Comparison of ENCODE assay signal across 1 cellular context in genomic region chr7:98324782-98325181, GRCh38.
TF ChIP-seq lines count a peak whose summit lies in the region.

No MANE protein-coding gene starts in this region.

TF ChIP-seq in GM23338, 12 proteins besides CTCF, POLR2A, EP300 and RAD21 (continued from another document):
- TF ChIP-seq, protein P1, sequence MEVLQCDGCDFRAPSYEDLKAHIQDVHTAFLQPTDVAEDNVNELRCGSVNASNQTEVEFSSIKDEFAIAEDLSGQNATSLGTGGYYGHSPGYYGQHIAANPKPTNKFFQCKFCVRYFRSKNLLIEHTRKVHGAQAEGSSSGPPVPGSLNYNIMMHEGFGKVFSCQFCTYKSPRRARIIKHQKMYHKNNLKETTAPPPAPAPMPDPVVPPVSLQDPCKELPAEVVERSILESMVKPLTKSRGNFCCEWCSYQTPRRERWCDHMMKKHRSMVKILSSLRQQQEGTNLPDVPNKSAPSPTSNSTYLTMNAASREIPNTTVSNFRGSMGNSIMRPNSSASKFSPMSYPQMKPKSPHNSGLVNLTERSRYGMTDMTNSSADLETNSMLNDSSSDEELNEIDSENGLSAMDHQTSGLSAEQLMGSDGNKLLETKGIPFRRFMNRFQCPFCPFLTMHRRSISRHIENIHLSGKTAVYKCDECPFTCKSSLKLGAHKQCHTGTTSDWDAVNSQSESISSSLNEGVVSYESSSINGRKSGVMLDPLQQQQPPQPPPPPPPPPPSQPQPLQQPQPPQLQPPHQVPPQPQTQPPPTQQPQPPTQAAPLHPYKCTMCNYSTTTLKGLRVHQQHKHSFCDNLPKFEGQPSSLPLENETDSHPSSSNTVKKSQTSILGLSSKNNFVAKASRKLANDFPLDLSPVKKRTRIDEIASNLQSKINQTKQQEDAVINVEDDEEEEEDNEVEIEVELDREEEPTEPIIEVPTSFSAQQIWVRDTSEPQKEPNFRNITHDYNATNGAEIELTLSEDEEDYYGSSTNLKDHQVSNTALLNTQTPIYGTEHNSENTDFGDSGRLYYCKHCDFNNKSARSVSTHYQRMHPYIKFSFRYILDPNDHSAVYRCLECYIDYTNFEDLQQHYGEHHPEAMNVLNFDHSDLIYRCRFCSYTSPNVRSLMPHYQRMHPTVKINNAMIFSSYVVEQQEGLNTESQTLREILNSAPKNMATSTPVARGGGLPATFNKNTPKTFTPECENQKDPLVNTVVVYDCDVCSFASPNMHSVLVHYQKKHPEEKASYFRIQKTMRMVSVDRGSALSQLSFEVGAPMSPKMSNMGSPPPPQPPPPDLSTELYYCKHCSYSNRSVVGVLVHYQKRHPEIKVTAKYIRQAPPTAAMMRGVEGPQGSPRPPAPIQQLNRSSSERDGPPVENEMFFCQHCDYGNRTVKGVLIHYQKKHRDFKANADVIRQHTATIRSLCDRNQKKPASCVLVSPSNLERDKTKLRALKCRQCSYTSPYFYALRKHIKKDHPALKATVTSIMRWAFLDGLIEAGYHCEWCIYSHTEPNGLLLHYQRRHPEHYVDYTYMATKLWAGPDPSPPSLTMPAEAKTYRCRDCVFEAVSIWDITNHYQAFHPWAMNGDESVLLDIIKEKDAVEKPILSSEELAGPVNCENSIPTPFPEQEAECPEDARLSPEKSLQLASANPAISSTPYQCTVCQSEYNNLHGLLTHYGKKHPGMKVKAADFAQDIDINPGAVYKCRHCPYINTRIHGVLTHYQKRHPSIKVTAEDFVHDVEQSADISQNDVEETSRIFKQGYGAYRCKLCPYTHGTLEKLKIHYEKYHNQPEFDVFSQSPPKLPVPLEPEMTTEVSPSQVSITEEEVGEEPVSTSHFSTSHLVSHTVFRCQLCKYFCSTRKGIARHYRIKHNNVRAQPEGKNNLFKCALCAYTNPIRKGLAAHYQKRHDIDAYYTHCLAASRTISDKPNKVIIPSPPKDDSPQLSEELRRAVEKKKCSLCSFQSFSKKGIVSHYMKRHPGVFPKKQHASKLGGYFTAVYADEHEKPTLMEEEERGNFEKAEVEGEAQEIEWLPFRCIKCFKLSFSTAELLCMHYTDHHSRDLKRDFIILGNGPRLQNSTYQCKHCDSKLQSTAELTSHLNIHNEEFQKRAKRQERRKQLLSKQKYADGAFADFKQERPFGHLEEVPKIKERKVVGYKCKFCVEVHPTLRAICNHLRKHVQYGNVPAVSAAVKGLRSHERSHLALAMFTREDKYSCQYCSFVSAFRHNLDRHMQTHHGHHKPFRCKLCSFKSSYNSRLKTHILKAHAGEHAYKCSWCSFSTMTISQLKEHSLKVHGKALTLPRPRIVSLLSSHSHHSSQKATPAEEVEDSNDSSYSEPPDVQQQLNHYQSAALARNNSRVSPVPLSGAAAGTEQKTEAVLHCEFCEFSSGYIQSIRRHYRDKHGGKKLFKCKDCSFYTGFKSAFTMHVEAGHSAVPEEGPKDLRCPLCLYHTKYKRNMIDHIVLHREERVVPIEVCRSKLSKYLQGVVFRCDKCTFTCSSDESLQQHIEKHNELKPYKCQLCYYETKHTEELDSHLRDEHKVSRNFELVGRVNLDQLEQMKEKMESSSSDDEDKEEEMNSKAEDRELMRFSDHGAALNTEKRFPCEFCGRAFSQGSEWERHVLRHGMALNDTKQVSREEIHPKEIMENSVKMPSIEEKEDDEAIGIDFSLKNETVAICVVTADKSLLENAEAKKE (CRISPR knock-in tag; IDR thresholded peaks at IDR 0.05): no peak
- no peak for TF ChIP-seq JUNB (IDR thresholded peaks at IDR 0.05; ENCODE audit: unreplicated experiment)
- TF ChIP-seq CREB1 (CRISPR knock-in tag; IDR thresholded peaks at IDR 0.05; ENCODE audit: low read depth): no peak
- TF ChIP-seq ZNF114 (CRISPR knock-in tag; IDR thresholded peaks at IDR 0.05): no peak
- no peak for TF ChIP-seq EZH2 (IDR thresholded peaks at IDR 0.05; ENCODE audit: low read depth, unreplicated experiment)
- no peak for TF ChIP-seq EZH2phosphoT487 (IDR thresholded peaks at IDR 0.05; ENCODE audit: unreplicated experiment)
- no peak for TF ChIP-seq NANOG (IDR thresholded peaks at IDR 0.05; ENCODE audit: borderline replicate concordance)
- TF ChIP-seq, protein P2, sequence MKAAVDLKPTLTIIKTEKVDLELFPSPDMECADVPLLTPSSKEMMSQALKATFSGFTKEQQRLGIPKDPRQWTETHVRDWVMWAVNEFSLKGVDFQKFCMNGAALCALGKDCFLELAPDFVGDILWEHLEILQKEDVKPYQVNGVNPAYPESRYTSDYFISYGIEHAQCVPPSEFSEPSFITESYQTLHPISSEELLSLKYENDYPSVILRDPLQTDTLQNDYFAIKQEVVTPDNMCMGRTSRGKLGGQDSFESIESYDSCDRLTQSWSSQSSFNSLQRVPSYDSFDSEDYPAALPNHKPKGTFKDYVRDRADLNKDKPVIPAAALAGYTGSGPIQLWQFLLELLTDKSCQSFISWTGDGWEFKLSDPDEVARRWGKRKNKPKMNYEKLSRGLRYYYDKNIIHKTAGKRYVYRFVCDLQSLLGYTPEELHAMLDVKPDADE (IDR thresholded peaks at IDR 0.05): no peak
